ENCODE assay signal across 1 cellular context in the genomic region with DNA sequence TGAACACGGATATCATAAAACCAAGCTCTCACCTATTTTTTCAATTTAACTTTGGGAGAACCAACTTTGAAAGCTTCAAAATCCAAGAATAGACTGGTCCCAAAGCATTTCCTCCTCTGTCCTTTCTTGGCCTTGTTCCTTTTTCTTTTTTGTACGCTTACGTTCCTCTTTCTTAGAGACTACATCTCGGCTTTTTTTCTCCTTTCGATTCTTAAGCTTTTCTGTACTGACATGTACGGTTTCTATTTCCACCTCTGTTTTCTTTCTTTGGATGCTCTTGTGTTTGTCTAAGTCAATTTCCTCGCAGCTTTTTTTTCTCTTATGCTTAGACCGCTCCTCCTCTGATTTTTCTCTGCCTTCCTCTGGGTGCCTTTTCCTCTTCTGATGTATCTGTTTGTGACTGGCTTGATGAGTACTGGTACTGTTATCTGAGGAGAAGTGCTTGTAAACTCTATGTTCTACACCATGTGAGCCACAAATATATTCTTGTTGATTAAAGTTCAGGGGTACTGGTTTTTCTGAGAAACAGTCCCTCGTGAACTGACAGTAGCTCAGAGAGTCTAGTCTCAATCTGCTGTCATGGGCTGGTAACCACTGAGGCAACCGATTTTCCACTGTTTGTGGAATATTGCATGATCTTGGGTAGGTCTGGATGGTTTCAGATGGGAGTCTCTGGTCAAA.
TF ChIP-seq lines count a peak whose summit lies in the region.

No MANE protein-coding gene starts in this region.

TF ChIP-seq in GM12878, 131 proteins besides CTCF, POLR2A, EP300 and RAD21:
- TF ChIP-seq, protein P1, sequence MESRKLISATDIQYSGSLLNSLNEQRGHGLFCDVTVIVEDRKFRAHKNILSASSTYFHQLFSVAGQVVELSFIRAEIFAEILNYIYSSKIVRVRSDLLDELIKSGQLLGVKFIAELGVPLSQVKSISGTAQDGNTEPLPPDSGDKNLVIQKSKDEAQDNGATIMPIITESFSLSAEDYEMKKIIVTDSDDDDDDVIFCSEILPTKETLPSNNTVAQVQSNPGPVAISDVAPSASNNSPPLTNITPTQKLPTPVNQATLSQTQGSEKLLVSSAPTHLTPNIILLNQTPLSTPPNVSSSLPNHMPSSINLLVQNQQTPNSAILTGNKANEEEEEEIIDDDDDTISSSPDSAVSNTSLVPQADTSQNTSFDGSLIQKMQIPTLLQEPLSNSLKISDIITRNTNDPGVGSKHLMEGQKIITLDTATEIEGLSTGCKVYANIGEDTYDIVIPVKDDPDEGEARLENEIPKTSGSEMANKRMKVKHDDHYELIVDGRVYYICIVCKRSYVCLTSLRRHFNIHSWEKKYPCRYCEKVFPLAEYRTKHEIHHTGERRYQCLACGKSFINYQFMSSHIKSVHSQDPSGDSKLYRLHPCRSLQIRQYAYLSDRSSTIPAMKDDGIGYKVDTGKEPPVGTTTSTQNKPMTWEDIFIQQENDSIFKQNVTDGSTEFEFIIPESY (IDR thresholded peaks at IDR 0.05) = no peak
- TF ChIP-seq SRF (IDR thresholded peaks at IDR 0.05; ENCODE audit: low read depth in 2 of 2, low read length in 2 of 2) = 0 out of 4 replicates have a peak, but pooled peaks of 1 of the 2 experiments have one; percentile 23
